Comparison of ENCODE assay signal across 1 cellular context in the genomic region with DNA sequence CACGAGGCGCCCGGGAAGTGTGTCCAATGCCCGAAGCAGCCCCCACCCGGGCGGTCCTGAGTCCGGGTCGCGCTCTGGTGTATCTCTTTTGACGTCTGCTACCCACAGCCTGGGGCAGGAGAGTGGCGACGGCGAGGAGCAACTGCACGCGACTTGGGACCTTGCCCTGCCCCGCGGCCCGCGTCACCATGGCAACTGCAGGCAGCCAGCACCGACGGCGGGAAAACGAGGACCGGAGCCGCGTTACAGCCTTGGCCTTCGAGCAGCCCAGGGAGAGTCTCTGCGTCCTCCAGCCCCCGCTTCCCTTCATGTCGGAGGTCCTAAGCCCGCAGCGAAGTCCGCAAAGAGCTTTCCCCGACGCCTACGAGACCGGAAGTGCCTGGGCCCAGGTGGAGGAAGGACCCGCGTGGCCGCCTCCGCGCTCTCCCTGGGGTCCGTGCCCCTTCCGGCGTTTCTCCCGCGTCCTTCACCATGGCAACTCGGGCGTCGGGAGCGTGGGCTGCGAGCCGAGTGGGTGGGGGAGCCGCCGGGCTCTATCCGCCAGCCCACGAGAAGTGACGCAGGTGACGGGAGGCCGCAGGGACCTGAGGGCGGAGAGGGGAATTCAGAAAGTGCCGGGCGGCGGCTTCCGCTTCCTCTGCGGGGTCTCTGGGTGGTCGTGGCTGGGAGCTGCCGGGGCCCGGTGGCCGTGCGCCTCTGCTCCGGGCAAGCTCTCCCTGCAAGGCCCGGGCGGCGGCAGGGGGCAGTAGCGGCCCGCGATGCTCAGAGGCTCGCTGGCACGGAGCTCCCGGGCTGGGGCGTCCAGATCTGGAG.
A peak's percentile ranks its signal among the peaks of the same experiment; 100 is the strongest.
TF ChIP-seq lines count a peak whose summit lies in the region.

No MANE protein-coding gene starts in this region.

TF ChIP-seq in HepG2, 621 proteins besides CTCF, POLR2A, EP300 and RAD21 (continued from another document and continues in another):
- TF ChIP-seq PRDM10 (CRISPR knock-in tag; IDR thresholded peaks at IDR 0.05; ENCODE audit: low read depth), result no peak
- TF ChIP-seq CCAR2 (optimal IDR thresholded peaks at IDR 0.05; ENCODE audit: low read depth, low read length), result no peak
- TF ChIP-seq FOXO1 (CRISPR knock-in tag; IDR thresholded peaks at IDR 0.05), result 0 out of 2 replicates have a peak, but pooled peaks have one; percentile 40
- TF ChIP-seq, protein P1, sequence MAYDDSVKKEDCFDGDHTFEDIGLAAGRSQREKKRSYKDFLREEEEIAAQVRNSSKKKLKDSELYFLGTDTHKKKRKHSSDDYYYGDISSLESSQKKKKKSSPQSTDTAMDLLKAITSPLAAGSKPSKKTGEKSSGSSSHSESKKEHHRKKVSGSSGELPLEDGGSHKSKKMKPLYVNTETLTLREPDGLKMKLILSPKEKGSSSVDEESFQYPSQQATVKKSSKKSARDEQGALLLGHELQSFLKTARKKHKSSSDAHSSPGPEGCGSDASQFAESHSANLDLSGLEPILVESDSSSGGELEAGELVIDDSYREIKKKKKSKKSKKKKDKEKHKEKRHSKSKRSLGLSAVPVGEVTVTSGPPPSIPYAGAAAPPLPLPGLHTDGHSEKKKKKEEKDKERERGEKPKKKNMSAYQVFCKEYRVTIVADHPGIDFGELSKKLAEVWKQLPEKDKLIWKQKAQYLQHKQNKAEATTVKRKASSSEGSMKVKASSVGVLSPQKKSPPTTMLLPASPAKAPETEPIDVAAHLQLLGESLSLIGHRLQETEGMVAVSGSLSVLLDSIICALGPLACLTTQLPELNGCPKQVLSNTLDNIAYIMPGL (CRISPR knock-in tag; IDR thresholded peaks at IDR 0.05; ENCODE audit: borderline replicate concordance in 1 of 2, low read depth in 1 of 2), result peak; percentile 63 to 91
- TF ChIP-seq, protein P2, sequence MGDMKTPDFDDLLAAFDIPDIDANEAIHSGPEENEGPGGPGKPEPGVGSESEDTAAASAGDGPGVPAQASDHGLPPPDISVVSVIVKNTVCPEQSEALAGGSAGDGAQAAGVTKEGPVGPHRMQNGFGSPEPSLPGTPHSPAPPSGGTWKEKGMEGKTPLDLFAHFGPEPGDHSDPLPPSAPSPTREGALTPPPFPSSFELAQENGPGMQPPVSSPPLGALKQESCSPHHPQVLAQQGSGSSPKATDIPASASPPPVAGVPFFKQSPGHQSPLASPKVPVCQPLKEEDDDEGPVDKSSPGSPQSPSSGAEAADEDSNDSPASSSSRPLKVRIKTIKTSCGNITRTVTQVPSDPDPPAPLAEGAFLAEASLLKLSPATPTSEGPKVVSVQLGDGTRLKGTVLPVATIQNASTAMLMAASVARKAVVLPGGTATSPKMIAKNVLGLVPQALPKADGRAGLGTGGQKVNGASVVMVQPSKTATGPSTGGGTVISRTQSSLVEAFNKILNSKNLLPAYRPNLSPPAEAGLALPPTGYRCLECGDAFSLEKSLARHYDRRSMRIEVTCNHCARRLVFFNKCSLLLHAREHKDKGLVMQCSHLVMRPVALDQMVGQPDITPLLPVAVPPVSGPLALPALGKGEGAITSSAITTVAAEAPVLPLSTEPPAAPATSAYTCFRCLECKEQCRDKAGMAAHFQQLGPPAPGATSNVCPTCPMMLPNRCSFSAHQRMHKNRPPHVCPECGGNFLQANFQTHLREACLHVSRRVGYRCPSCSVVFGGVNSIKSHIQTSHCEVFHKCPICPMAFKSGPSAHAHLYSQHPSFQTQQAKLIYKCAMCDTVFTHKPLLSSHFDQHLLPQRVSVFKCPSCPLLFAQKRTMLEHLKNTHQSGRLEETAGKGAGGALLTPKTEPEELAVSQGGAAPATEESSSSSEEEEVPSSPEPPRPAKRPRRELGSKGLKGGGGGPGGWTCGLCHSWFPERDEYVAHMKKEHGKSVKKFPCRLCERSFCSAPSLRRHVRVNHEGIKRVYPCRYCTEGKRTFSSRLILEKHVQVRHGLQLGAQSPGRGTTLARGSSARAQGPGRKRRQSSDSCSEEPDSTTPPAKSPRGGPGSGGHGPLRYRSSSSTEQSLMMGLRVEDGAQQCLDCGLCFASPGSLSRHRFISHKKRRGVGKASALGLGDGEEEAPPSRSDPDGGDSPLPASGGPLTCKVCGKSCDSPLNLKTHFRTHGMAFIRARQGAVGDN (CRISPR knock-in tag; IDR thresholded peaks at IDR 0.05), result peak; percentile 86
- peak; percentile 58; the same call in 1 of the 2 replicates for TF ChIP-seq ZBTB25 (CRISPR knock-in tag; IDR thresholded peaks at IDR 0.05)
- TF ChIP-seq ZNF142 (CRISPR knock-in tag; IDR thresholded peaks at IDR 0.05), result no peak
- TF ChIP-seq BATF2 (CRISPR knock-in tag; IDR thresholded peaks at IDR 0.05), result no peak; the same call in 1 of the 2 replicates
- no peak for TF ChIP-seq ETS1 (CRISPR knock-in tag; IDR thresholded peaks at IDR 0.05)
- TF ChIP-seq ZNF263 (CRISPR knock-in tag; IDR thresholded peaks at IDR 0.05), result no peak; the same call in 1 of the 2 replicates
- TF ChIP-seq, protein P3, sequence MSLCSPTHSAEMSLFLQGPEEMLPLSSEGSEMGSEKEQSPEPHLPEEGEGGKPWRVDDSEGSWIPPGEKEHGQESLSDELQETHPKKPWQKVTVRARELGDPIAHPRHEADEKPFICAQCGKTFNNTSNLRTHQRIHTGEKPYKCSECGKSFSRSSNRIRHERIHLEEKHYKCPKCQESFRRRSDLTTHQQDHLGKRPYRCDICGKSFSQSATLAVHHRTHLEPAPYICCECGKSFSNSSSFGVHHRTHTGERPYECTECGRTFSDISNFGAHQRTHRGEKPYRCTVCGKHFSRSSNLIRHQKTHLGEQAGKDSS (CRISPR knock-in tag; IDR thresholded peaks at IDR 0.05; ENCODE audit: borderline replicate concordance, low read depth), result no peak; the same call in 1 of the 2 replicates
- TF ChIP-seq ZNF567 (CRISPR knock-in tag; IDR thresholded peaks at IDR 0.05; ENCODE audit: borderline replicate concordance), result peak; percentile 79
- TF ChIP-seq RFX5 (IDR thresholded peaks at IDR 0.05; ENCODE audit: low read depth, low read length), result 0 out of 2 replicates have a peak, but pooled peaks have one; percentile 21
- TF ChIP-seq FOXM1 (CRISPR knock-in tag; IDR thresholded peaks at IDR 0.05), result no peak
- TF ChIP-seq KAT7 (CRISPR knock-in tag; IDR thresholded peaks at IDR 0.05; ENCODE audit: borderline replicate concordance), result no peak; the same call in 1 of the 2 replicates
- TF ChIP-seq GATAD2A (CRISPR knock-in tag; IDR thresholded peaks at IDR 0.05), result 0 out of 2 replicates have a peak, but pooled peaks have one; percentile 12
- TF ChIP-seq, protein P4, sequence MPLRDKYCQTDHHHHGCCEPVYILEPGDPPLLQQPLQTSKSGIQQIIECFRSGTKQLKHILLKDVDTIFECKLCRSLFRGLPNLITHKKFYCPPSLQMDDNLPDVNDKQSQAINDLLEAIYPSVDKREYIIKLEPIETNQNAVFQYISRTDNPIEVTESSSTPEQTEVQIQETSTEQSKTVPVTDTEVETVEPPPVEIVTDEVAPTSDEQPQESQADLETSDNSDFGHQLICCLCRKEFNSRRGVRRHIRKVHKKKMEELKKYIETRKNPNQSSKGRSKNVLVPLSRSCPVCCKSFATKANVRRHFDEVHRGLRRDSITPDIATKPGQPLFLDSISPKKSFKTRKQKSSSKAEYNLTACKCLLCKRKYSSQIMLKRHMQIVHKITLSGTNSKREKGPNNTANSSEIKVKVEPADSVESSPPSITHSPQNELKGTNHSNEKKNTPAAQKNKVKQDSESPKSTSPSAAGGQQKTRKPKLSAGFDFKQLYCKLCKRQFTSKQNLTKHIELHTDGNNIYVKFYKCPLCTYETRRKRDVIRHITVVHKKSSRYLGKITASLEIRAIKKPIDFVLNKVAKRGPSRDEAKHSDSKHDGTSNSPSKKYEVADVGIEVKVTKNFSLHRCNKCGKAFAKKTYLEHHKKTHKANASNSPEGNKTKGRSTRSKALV (CRISPR knock-in tag; IDR thresholded peaks at IDR 0.05), result no peak; the same call in 1 of the 2 replicates
- no peak for TF ChIP-seq ZNF354B (CRISPR knock-in tag; IDR thresholded peaks at IDR 0.05)
- TF ChIP-seq ISL2 (CRISPR knock-in tag; IDR thresholded peaks at IDR 0.05), result 0 out of 2 replicates have a peak, but pooled peaks have one; percentile 38
